In the genomic region with DNA sequence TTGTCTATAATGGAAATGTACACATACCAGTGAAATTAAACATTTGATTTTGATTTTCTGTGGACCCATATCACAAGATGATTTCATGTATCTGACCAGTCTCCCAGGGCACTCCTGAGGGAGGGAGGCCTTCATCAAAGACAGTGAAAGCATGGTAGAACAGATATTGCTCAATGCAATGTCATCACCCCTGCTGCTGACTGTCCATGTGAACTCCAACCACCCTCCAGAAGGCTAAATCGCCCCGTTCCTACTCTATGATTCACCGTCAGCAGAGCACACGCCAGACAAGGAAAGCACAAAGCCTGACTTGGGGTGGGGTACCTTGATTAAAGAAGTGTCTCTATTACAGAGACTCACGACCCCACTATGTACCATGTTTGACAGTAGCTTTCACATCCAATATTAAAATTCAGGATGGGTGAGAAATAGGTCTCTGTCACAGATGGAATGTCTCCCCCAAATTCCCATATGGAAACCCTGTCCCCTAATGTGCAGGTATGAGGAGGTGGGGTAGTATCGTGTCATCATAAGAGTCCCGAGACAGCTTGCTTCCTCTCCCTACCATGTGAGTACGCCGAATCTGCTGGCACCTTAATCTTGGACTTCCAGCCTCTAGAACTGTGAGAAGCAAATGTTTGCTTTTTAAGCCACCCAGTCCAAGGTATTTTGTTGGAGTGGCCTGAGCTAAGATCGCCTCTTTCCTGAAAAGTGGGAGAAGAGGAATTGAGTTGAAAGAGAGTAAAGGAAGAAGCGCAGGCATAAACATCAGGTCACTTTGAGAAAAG, we compare ENCODE assay signal across 12 cellular contexts. TPM values are rescaled to one million over a fixed set of nuclear protein-coding genes. Genes with fewer than 3 reads are reported as not detected.
DNase-seq lines count a peak whose midpoint lies in the region; ATAC-seq, FAIRE-seq and TF ChIP-seq lines count a peak whose summit lies in the region.
"Had no signal": no experiment of that assay in that cellular context is flagged by ENCODE, and none has a peak within 500 bp of the region (broad histone marks: within the 10 kb centered on the region; RNA-seq: fewer than 3 reads in every experiment).

No MANE protein-coding gene starts in this region.

- H3K27me3 ChIP-seq in K562 (ENCODE audit: control insufficient read depth in 2 of 2, insufficient read depth in 2 of 2, low read length in 2 of 2) = no peaks in the 10 kb centered on the region
- no peaks in the 10 kb centered on the region for H3K27me3 ChIP-seq in left lung
- H3K27me3 ChIP-seq: BLaER1 had no signal

- H3K27ac ChIP-seq in A549 (peak overlapping the region; percentile 87 to 92), K562 (ENCODE audit: extremely low read depth, low read depth, low read length) (no peak overlapping the region), left lung (peak overlapping the region; percentile 45 to 65)
- H3K27ac ChIP-seq: BLaER1 had no signal

- H3K4me2 ChIP-seq in A549 (peak overlapping the region; percentile 54), K562 (ENCODE audit: insufficient read depth, low read length) (no peak overlapping the region)
- H3K4me2 ChIP-seq: BLaER1 had no signal

- H3K36me3 ChIP-seq in K562 (ENCODE audit: control insufficient read depth, insufficient read depth, low read length) (no peaks in the 10 kb centered on the region), left lung (peaks cover 0 to 11% of the 10 kb centered on the region in 2 donors)

- TF ChIP-seq CTCF in A549 (IDR thresholded peaks at IDR 0.05) (no peak), K562 (IDR thresholded peaks at IDR 0.05 in 2 of 3, conservative IDR thresholded peaks at IDR 0.05 in 1 of 3; ENCODE audit: insufficient read depth in 2 of 3, low read depth in 1 of 3, low read length in 3 of 3) (no peak), left lung (IDR thresholded peaks at IDR 0.05) (no peak)

- H3K9ac ChIP-seq in K562 (ENCODE audit: insufficient read depth in 1 of 2, low read depth in 2 of 2, low read length in 2 of 2) = no peak overlapping the region
- H3K9ac ChIP-seq: BLaER1 had no signal

- H3K4me3 ChIP-seq in A549 (no peak overlapping the region), K562 (no peak overlapping the region), left lung (no peak overlapping the region)
- H3K4me3 ChIP-seq: BLaER1 had no signal

- H3K27me3 Mint-ChIP-seq in stimulated activated naive CD8-positive, alpha-beta T cell treated with anti-CD3 and anti-CD28 coated beads, Interleukin-15, amount 100 ng/mL, for 72 hours = no peaks in the 10 kb centered on the region
- H3K27me3 Mint-ChIP-seq: T-cell had no signal

- 36% methylated on average over 11 of the region's 11 CpGs for WGBS in A549 (ENCODE audit: missing lambda C conversion rate)
- 33% methylated on average over 10 of the region's 11 CpGs for WGBS in K562 (ENCODE audit: insufficient coverage, low coverage, missing lambda C conversion rate)

- FAIRE-seq in A549 (lab: Jason Lieb, UNC) (no peak), K562 (lab: Jason Lieb, UNC) (peak; percentile 55)

- H3K79me2 ChIP-seq in K562 (ENCODE audit: control insufficient read depth, insufficient read depth, low read length) = no peaks in the 10 kb centered on the region

- in situ Hi-C loops in K562 (cut with MboI) = no loop called here

- TF ChIP-seq POLR2A in A549 (IDR thresholded peaks at IDR 0.05; ENCODE audit: low read length) (no peak), K562 (conservative IDR thresholded peaks at IDR 0.05) (no peak)

- H3K9me3 ChIP-seq in A549 (no peaks in the 10 kb centered on the region), K562 (replicated peaks; ENCODE audit: control insufficient read depth, insufficient read depth, low read depth, low read length) (no peaks in the 10 kb centered on the region), left lung (no peaks in the 10 kb centered on the region)
- H3K9me3 ChIP-seq: BLaER1 had no signal

- peak; percentile 91 to 98 for ATAC-seq in A549
- ATAC-seq in K562 = peak; percentile 57
- peak; percentile 76 for ATAC-seq in left lung
- no peak for ATAC-seq in stimulated activated naive CD8-positive, alpha-beta T cell treated with anti-CD3 and anti-CD28 coated beads, Interleukin-15, amount 100 ng/mL, for 72 hours
- ATAC-seq in HG02938 (IDR thresholded peaks at IDR 0.05; ENCODE audit: unreplicated experiment) = no peak
- ATAC-seq: T-cell had no signal

- H4K20me1 ChIP-seq in K562 (replicated peaks; ENCODE audit: control insufficient read depth, insufficient read depth, low read length) = no peaks in the 10 kb centered on the region
- H4K20me1 ChIP-seq: BLaER1 had no signal

- CTCF ChIA-PET in A549 (lab: Yijun Ruan, JAX) (interaction anchor here (1.2 to 2.7 kb wide), 2 partner anchors 8 to 14 kb away, joined by 3 to 8 read pairs; no protein-coding TSS in a partner anchor), K562 (lab: Yijun Ruan, JAX; ENCODE audit: low intra/inter-chr PET ratio) (no interaction called here)

- H3K9me3 Mint-ChIP-seq in stimulated activated naive CD8-positive, alpha-beta T cell treated with anti-CD3 and anti-CD28 coated beads, Interleukin-15, amount 100 ng/mL, for 72 hours = no peaks in the 10 kb centered on the region
- H3K9me3 Mint-ChIP-seq: immature natural killer cell, T-cell had no signal

- H3K27ac Mint-ChIP-seq in stimulated activated naive CD8-positive, alpha-beta T cell treated with anti-CD3 and anti-CD28 coated beads, Interleukin-15, amount 100 ng/mL, for 72 hours = no peak overlapping the region
- H3K27ac Mint-ChIP-seq: immature natural killer cell, T-cell had no signal

- H3K4me1 ChIP-seq in A549 (peaks cover 56% of the 10 kb centered on the region), K562 (replicated peaks in 1 of 2; ENCODE audit: control insufficient read depth in 2 of 2, insufficient read depth in 2 of 2, low read length in 2 of 2) (peaks cover 4 to 23% of the 10 kb centered on the region in 2 experiments), left lung (peaks cover 18 to 51% of the 10 kb centered on the region in 2 donors)
- H3K4me1 ChIP-seq: BLaER1 had no signal

- TF ChIP-seq RAD21 in A549 (conservative IDR thresholded peaks at IDR 0.05 in 1 of 2, IDR thresholded peaks at IDR 0.05 in 1 of 2) (no peak), K562 (CRISPR knock-in tag; conservative IDR thresholded peaks at IDR 0.05 in 1 of 2, IDR thresholded peaks at IDR 0.05 in 1 of 2) (no peak)

- POLR2A ChIA-PET in A549 (lab: Yijun Ruan, JAX) = no interaction called here
- POLR2A ChIA-PET in K562 (lab: Yijun Ruan, JAX) = interaction anchor here (0.8 kb wide), 1 partner anchor 12 kb away, joined by 3 read pairs; no protein-coding TSS in a partner anchor

- H2AFZ ChIP-seq in K562 (ENCODE audit: low read depth, low read length) = peak overlapping the region; percentile 45; the same call in 1 of the 2 replicates

- no peak overlapping the region for H3K4me3 Mint-ChIP-seq in stimulated activated naive CD8-positive, alpha-beta T cell treated with anti-CD3 and anti-CD28 coated beads, Interleukin-15, amount 100 ng/mL, for 72 hours
- H3K4me3 Mint-ChIP-seq: immature natural killer cell, T-cell had no signal

- H3K4me1 Mint-ChIP-seq in stimulated activated naive CD8-positive, alpha-beta T cell treated with anti-CD3 and anti-CD28 coated beads, Interleukin-15, amount 100 ng/mL, for 72 hours = peaks cover 27% of the 10 kb centered on the region
- H3K4me1 Mint-ChIP-seq: immature natural killer cell had no signal

- no TSS peak for BruUV-seq in K562 (replicated peaks; lab: Mats Ljungman, UMichigan)

- intact Hi-C loops in K562 (cut with micrococcal nuclease) = no loop called here
- intact Hi-C loops in left lung (cut with DNase I) = loop anchor here in 1 of 2 donors (10.0 kb wide), 1 partner anchor 85 kb away; no protein-coding TSS in a partner anchor
- intact Hi-C loops in head of caudate nucleus (cut with DNase I) = no loop called here

- no peaks in the 10 kb centered on the region for H3K9me1 ChIP-seq in K562 (ENCODE audit: control insufficient read depth, insufficient read depth, low read length)

- TF ChIP-seq EP300 in A549 (IDR thresholded peaks at IDR 0.05) (peak; percentile 63 to 85; a peak in 3 of 5 replicates), K562 (IDR thresholded peaks at IDR 0.05; ENCODE audit: low read length) (no peak)

- DNase-seq in A549 (ENCODE audit: low read depth in 1 of 2, low spot score in 1 of 2) (peak; percentile 72 to 82), HuH-7 (ENCODE audit: low spot score) (peak; percentile 12), K562 (ENCODE audit: extremely low read depth in 1 of 4, low spot score in 3 of 4) (peak in 1 of 4 experiments; percentile 31), left lung (no peak), head of caudate nucleus (no peak), NCI-H1105 (lab: John Stamatoyannopoulos, UW) (no peak)
- DNase-seq in stimulated activated naive CD8-positive, alpha-beta T cell treated with anti-CD3 and anti-CD28 coated beads, Interleukin-15, amount 100 ng/mL, for 72 hours = no peak
- DNase-seq: cortex of kidney, immature natural killer cell, T-cell had no signal

TF ChIP-seq in A549, 52 proteins besides CTCF, POLR2A, EP300 and RAD21 (continues in another document):
- TF ChIP-seq CEBPB (IDR thresholded peaks at IDR 0.05) = peak; percentile 85 to 95

RNA-seq across cellular contexts. Expression of a gene that starts 42.4 kb away (rescaled TPM):
- polyA plus RNA-seq in A549 (2011; rRNA removed) (132 and 134 TPM in 2 replicates), A549 (2017; fragmentation: RNase III; extraction: RNeasy Plus Mini Kit Qiagen cat#74134 plus additional on column Dnase treatment) (227 to 287 TPM (median 267 TPM) in 3 replicates), K562 (2011; rRNA removed) (11.9 and 42.6 TPM in 2 replicates), K562 (2014; fragmentation: Illumina TruSeq; extraction: Trizol) (17.6 and 19.2 TPM in 2 replicates), K562 (2014; fragmentation: Nextera tagmentation; extraction: Ambion mirVana) (10 to 100 TPM; 12.5 to 22.6 TPM), K562 (2014; rRNA removed) (15.6 and 19.6 TPM in 2 replicates)
- polyA plus RNA-seq in A549 (2012; cell fraction: cytosol; rRNA removed) = 112 and 145 TPM in 2 replicates
- polyA plus RNA-seq in A549 (2012; cell fraction: nucleus; rRNA removed) = 49.4 and 73.1 TPM in 2 replicates
- 38.3 and 46.0 TPM in 2 replicates for polyA minus RNA-seq in A549 (2011; rRNA and poly(A)+ RNA removed)
- 4.1 and 4.8 TPM in 2 replicates for total RNA-seq in K562 (2011; cell fraction: chromatin; rRNA removed; ENCODE audit: low replicate concordance)
- total RNA-seq in K562 (2011; cell fraction: nucleolus; rRNA removed) = 2.8 and 3.6 TPM in 2 replicates
- 7.7 and 8.2 TPM in 2 replicates for total RNA-seq in K562 (2011; cell fraction: nucleoplasm; rRNA removed)
- total RNA-seq in K562 (2014; rRNA removed) (14.0 and 14.5 TPM in 2 replicates), K562 (2014; rRNA removed; fragmentation: Illumina TruSeq; extraction: Trizol) (14.0 and 15.0 TPM in 2 replicates), K562 (2015; rRNA removed; fragmentation: Illumina TruSeq; extraction: Trizol) (15.8 and 16.3 TPM in 2 replicates), K562 (2021) (13.8 and 14.1 TPM in 2 replicates), left lung (100 to 1,000 TPM; 347 to 508 TPM)
- polyA plus RNA-seq in K562 (2011; cell fraction: cytosol; rRNA removed) = 11.2 and 59.9 TPM in 2 replicates
- 4.7 and 17.6 TPM in 2 replicates for polyA plus RNA-seq in K562 (2011; cell fraction: nucleus; rRNA removed)
- polyA plus RNA-seq in K562 (2012) = 19.8 and 33.0 TPM in 2 replicates
- 4.8 and 14.9 TPM in 2 replicates for polyA minus RNA-seq in K562 (2011; rRNA and poly(A)+ RNA removed)
- polyA minus RNA-seq in K562 (2011; cell fraction: cytosol; rRNA and poly(A)+ RNA removed) = 3.6 and 13.6 TPM in 2 replicates
- polyA minus RNA-seq in K562 (2011; cell fraction: nucleus; rRNA and poly(A)+ RNA removed) = 2.0 and 10.0 TPM in 2 replicates

Comparison
In these comparisons a context has a peak if more than half of its experiments do, and no peak if none do; other contexts are left out.
1. ATAC-seq: peak in A549 (2 of 2), K562 (single experiment) and left lung (single experiment); none in stimulated activated naive CD8-positive, alpha-beta T cell treated with anti-CD3 and anti-CD28 coated beads, Interleukin-15, amount 100 ng/mL, for 72 hours (single experiment) and HG02938 (single experiment).
2. DNase-seq: peak in A549 (2 of 2) and HuH-7 (single experiment); none in left lung (0 of 2), head of caudate nucleus (0 of 42), NCI-H1105 (single experiment) and stimulated activated naive CD8-positive, alpha-beta T cell treated with anti-CD3 and anti-CD28 coated beads, Interleukin-15, amount 100 ng/mL, for 72 hours (0 of 2).
3. RNA of a gene that starts 42.4 kb away (total RNA-seq): 347 to 508 TPM in left lung; 2.8 to 16.3 TPM in K562; every median in the first group is over 10 times any median in the second.